Comparison of ENCODE assay signal across 8 cellular contexts in the genomic region with DNA sequence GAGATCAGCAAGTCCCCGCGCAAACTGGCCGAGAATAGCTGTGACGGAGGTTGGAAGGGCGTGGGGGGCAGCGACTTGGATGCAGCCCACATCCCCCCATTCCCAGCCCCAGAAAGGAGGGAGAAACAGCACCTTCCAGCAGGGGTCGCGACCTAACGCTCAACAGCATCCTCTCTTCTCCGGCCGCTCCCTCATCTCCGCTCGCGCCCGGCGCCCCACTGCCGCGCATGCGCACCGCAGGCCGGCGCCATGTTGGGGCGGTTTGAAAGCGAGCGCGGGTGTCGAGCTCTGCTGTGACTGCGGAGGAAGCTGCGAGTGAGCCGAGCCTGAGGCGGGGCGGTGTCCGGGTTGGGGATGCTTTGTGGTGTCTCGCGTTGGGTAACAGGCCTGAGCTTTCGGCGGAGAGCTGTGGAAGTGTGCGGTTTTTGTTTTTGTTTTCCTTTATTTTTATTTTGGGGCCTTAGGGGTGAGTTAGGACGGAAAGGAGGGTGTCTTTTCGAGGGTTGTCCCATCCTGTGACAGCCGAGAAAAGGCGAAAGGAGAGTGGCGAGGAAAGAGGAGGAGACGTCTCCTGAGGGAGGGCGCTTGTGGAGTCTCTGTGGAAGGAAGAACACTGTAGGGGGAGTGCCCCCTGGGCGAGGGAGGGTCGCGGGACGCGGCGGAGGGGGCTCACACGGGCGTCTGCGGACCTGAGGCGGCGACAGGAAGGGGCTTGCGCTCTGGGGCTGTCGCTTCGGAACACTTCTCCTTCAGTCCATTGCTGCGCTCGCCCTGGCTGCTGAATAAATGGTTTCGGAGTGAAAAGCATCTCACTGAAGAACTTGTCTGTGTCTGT. TPM values are rescaled to one million over a fixed set of nuclear protein-coding genes. Genes with fewer than 3 reads are reported as not detected.
A peak's percentile ranks its signal among the peaks of the same experiment; 100 is the strongest.
DNase-seq lines count a peak whose midpoint lies in the region; ATAC-seq and TF ChIP-seq lines count a peak whose summit lies in the region.

TSS of gene C18orf54 (plus strand) at position 247 of the 835 bp plus-strand sequence. CDS start 2,667 bp downstream, outside the sequence.
TSS of gene STARD6 (minus strand) at position 199 of the 835 bp plus-strand sequence. CDS start 3,285 bp downstream, outside the sequence.

- H3K4me1 ChIP-seq in HCT116 (ENCODE audit: control insufficient read depth in 1 of 2, insufficient read depth in 2 of 2, low read length in 2 of 2), result peaks cover 0 to 14% of the 10 kb centered on the region in 2 experiments; a peak in 2 of 4 replicates
- peaks cover 8% of the 10 kb centered on the region for H3K4me1 ChIP-seq in MM.1S (ENCODE audit: low read length)
- H3K4me1 ChIP-seq in gastroesophageal sphincter, result peaks cover 0 to 12% (median 0%) of the 10 kb centered on the region in 3 donors

- no peak for TF ChIP-seq EP300 in gastroesophageal sphincter (IDR thresholded peaks at IDR 0.05)

- H3K9me3 ChIP-seq in HCT116 (ENCODE audit: control insufficient read depth in 1 of 2, insufficient read depth in 1 of 2, low read depth in 1 of 2, low read length in 2 of 2) (no peaks in the 10 kb centered on the region), MM.1S (replicated peaks; ENCODE audit: insufficient read depth, low read length) (no peaks in the 10 kb centered on the region), gastroesophageal sphincter (no peaks in the 10 kb centered on the region)

- no peaks in the 10 kb centered on the region for H3K27me3 ChIP-seq in HCT116 (ENCODE audit: insufficient read depth, low read length)
- H3K27me3 ChIP-seq in MM.1S (replicated peaks; ENCODE audit: insufficient read depth, low read length), result no peaks in the 10 kb centered on the region
- no peaks in the 10 kb centered on the region for H3K27me3 ChIP-seq in gastroesophageal sphincter

- BruUV-seq in HCT116 (replicated peaks; lab: Mats Ljungman, UMichigan), result no TSS peak

- RAD21 ChIA-PET in HCT116 (lab: Charles Lee; ENCODE audit: low non-redundant PET in 1 of 2, low total read pairs in 2 of 2, uncharacterized antibody in 2 of 2, unreplicated experiment in 2 of 2), result no interaction called here

- peaks cover 4% of the 10 kb centered on the region; the same call in 1 of the 2 replicates for H3F3A ChIP-seq in MM.1S (ENCODE audit: insufficient read depth, low read length)

- TF ChIP-seq POLR2A in HCT116 (IDR thresholded peaks at IDR 0.05; ENCODE audit: borderline replicate concordance, extremely low read depth, insufficient read depth, insufficient read length), result peak; percentile 37
- TF ChIP-seq POLR2A in gastroesophageal sphincter (IDR thresholded peaks at IDR 0.05), result no peak

- POLR2A ChIA-PET in HCT116 (lab: Charles Lee), result interaction anchor here (0.6 to 1.4 kb wide), 2 partner anchors 10 to 18 kb away, joined by 4 read pairs; no protein-coding TSS in a partner anchor

- H3K9me2 ChIP-seq in HCT116 (ENCODE audit: insufficient read depth), result no peaks in the 10 kb centered on the region
- no peaks in the 10 kb centered on the region for H3K9me2 ChIP-seq in MM.1S (replicated peaks; ENCODE audit: insufficient read depth, low read length)

- no peak; the same call in 1 of the 2 replicates for TF ChIP-seq RAD21 in HCT116 (IDR thresholded peaks at IDR 0.05; ENCODE audit: low read depth)

- ATAC-seq in HCT116 (peak; percentile 94), gastroesophageal sphincter (peak; percentile 97)

- H3K36me3 ChIP-seq in HCT116 (ENCODE audit: control insufficient read depth in 1 of 2, insufficient read depth in 2 of 2, low read length in 2 of 2) (peaks cover 0 to 10% of the 10 kb centered on the region in 2 experiments; a peak in 1 of 4 replicates), MM.1S (replicated peaks; ENCODE audit: insufficient read depth, low read length) (no peaks in the 10 kb centered on the region), gastroesophageal sphincter (peaks cover 0 to 5% of the 10 kb centered on the region in 2 donors)

- H3K79me2 ChIP-seq in HCT116 (ENCODE audit: insufficient read depth, low read length) (0 out of 2 replicates have a peak, but pooled peaks cover 2% of the 10 kb centered on the region), MM.1S (ENCODE audit: low read length) (peaks cover 8% of the 10 kb centered on the region)

- peak; percentile 11 to 45 (median 41); a peak in 4 of 6 replicates for TF ChIP-seq CTCF in HCT116 (IDR thresholded peaks at IDR 0.05 in 2 of 3, conservative IDR thresholded peaks at IDR 0.05 in 1 of 3; ENCODE audit: borderline replicate concordance in 1 of 3, insufficient read depth in 1 of 3, low read depth in 2 of 3, low read length in 2 of 3)
- peak; percentile 63 for TF ChIP-seq CTCF in MM.1S (IDR thresholded peaks at IDR 0.05; ENCODE audit: low read length)
- TF ChIP-seq CTCF in gastroesophageal sphincter (IDR thresholded peaks at IDR 0.05), result peak in 2 of 4 experiments; percentile 21 to 58

- H3K4me2 ChIP-seq in HCT116 (ENCODE audit: low read length), result peak within 1 kb of the TSS; percentile 78
- peak within 1 kb of the TSS; percentile 76 for H3K4me2 ChIP-seq in MM.1S (ENCODE audit: low read depth, low read length)

- H4K20me1 ChIP-seq in HCT116 (ENCODE audit: insufficient read depth) (no peaks in the 10 kb centered on the region), MM.1S (ENCODE audit: insufficient read depth, low read length) (no peaks in the 10 kb centered on the region)

- H3K4me3 ChIP-seq in HCT116 (replicated peaks in 1 of 2; ENCODE audit: low read depth in 1 of 2, low read length in 2 of 2) (peak within 1 kb of the TSS; percentile 66 to 93), MM.1S (ENCODE audit: low read length) (peak within 1 kb of the TSS; percentile 84), gastroesophageal sphincter (peak within 1 kb of the TSS; percentile 71 to 90)

- H3K9ac ChIP-seq in HCT116 (ENCODE audit: low read length) (peak within 1 kb of the TSS; percentile 78), MM.1S (ENCODE audit: low read length) (peak within 1 kb of the TSS; percentile 64)

- intact Hi-C loops in HCT116 (cut with micrococcal nuclease), result no loop called here

- H2AFZ ChIP-seq in HCT116 (ENCODE audit: low read depth, low read length, poor library complexity, severe bottlenecking) (peak within 1 kb of the TSS; percentile 67), MM.1S (ENCODE audit: low read length) (peak within 1 kb of the TSS; percentile 90)

- peak; percentile 53 for DNase-seq in GM04503 (ENCODE audit: low read depth)
- peak; percentile 79 for DNase-seq in HCT116 (ENCODE audit: low read depth, low spot score)
- DNase-seq in MM.1S, result peak; percentile 92
- DNase-seq in SHP77 treated with DMSO at 0.1 percent for 48 hours (lab: John Stamatoyannopoulos, UW), result peak; percentile 59
- DNase-seq in activated gamma-delta T cell treated with anti-CD3 and anti-CD28 coated beads, Interleukin-2, amount 50 U/mL, for 16 hours (ENCODE audit: low read depth), result peak; percentile 82
- DNase-seq in non-pigmented ciliary epithelial cell (ENCODE audit: low read depth), result peak; percentile 53
- DNase-seq in superior temporal gyrus (ENCODE audit: extremely low spot score), result peak; percentile 91

- CTCF ChIA-PET in HCT116 (lab: Charles Lee), result interaction anchor here (0.7 to 1.6 kb wide), 7 partner anchors 8 to 87 kb away, joined by 3 to 9 read pairs (median 3); no protein-coding TSS in a partner anchor

- H3K27ac ChIP-seq in HCT116 (ENCODE audit: low read depth, low read length) (peak within 1 kb of the TSS; percentile 70), MM.1S (ENCODE audit: low read length) (peak within 1 kb of the TSS; percentile 43; the same call in 1 of the 2 replicates), gastroesophageal sphincter (peak within 1 kb of the TSS in 3 of 4 donors; percentile 47 to 78 (median 58))

- WGBS in gastroesophageal sphincter (ENCODE audit: low coverage in 1 of 2), 2 donors, result 0% methylated on average over 8 to 23 of the region's 62 CpGs

TF ChIP-seq in HCT116, 20 proteins besides CTCF, POLR2A, EP300 and RAD21:
- 0 out of 2 replicates have a peak, but pooled peaks have one; percentile 21 for TF ChIP-seq ZFX (IDR thresholded peaks at IDR 0.05)
- TF ChIP-seq SP1 (IDR thresholded peaks at IDR 0.05; ENCODE audit: low read depth), result no peak
- TF ChIP-seq, protein P1, sequence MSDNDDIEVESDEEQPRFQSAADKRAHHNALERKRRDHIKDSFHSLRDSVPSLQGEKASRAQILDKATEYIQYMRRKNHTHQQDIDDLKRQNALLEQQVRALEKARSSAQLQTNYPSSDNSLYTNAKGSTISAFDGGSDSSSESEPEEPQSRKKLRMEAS (IDR thresholded peaks at IDR 0.05), result 0 out of 2 replicates have a peak, but pooled peaks have one; percentile 46
- TF ChIP-seq YY1 (IDR thresholded peaks at IDR 0.05; ENCODE audit: extremely low read depth, insufficient replicate concordance, low read depth, low read length), result peak; percentile 93
- TF ChIP-seq CBX3 (IDR thresholded peaks at IDR 0.05; ENCODE audit: low read depth), result peak; percentile 25; the same call in 1 of the 2 replicates
- TF ChIP-seq POLR2AphosphoS5 (IDR thresholded peaks at IDR 0.05; ENCODE audit: low read depth, low read length), result peak; percentile 87
- peak; percentile 41 for TF ChIP-seq TCF7L2 (IDR thresholded peaks at IDR 0.05; ENCODE audit: borderline replicate concordance, extremely low read depth, insufficient read depth, insufficient read length)
- TF ChIP-seq SIN3A (IDR thresholded peaks at IDR 0.05; ENCODE audit: low read depth), result peak; percentile 84
- TF ChIP-seq EZH2 (IDR thresholded peaks at IDR 0.05), result no peak
- TF ChIP-seq, protein P2, sequence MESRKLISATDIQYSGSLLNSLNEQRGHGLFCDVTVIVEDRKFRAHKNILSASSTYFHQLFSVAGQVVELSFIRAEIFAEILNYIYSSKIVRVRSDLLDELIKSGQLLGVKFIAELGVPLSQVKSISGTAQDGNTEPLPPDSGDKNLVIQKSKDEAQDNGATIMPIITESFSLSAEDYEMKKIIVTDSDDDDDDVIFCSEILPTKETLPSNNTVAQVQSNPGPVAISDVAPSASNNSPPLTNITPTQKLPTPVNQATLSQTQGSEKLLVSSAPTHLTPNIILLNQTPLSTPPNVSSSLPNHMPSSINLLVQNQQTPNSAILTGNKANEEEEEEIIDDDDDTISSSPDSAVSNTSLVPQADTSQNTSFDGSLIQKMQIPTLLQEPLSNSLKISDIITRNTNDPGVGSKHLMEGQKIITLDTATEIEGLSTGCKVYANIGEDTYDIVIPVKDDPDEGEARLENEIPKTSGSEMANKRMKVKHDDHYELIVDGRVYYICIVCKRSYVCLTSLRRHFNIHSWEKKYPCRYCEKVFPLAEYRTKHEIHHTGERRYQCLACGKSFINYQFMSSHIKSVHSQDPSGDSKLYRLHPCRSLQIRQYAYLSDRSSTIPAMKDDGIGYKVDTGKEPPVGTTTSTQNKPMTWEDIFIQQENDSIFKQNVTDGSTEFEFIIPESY (IDR thresholded peaks at IDR 0.05; ENCODE audit: extremely low read depth, insufficient replicate concordance, low read length), result peak; percentile 5
TF ChIP-seq in HCT116: peak in this region for 8.

RNA-seq across cellular contexts. Expression of gene C18orf54, which starts in this region (rescaled TPM):
- total RNA-seq in HCT116 (2021; ENCODE audit: unreplicated experiment) (10.0 TPM), gastroesophageal sphincter (1 to 10 TPM; 1.4 to 2.6 (median 1.9) TPM)
- 1.5 and 2.5 TPM in 2 replicates for polyA plus RNA-seq in HCT116 (2012)

RNA-seq across cellular contexts. Expression of gene STARD6, which starts in this region (rescaled TPM):
- total RNA-seq in HCT116 (2021; ENCODE audit: unreplicated experiment) (not detected), gastroesophageal sphincter (not detected)
- polyA plus RNA-seq in HCT116 (2012), result 0.20 TPM in 1 of 2 replicates, not detected in the other

Comparison
In these comparisons a context has a peak if more than half of its experiments do, and no peak if none do; other contexts are left out.
1. Peak in every context shown above with its lines: DNase-seq, ATAC-seq, H3K4me3 ChIP-seq and H3K27ac ChIP-seq.